Comparison of ENCODE assay signal across 24 cellular contexts in genomic region chr16:8703693-8704092, GRCh38.
"Had no signal": no experiment of that assay in that cellular context is flagged by ENCODE, and none has a peak within 500 bp of the region (broad histone marks: within the 10 kb centered on the region; RNA-seq: fewer than 3 reads in every experiment).

No MANE protein-coding gene starts in this region.

- H3K4me2 ChIP-seq: hepatocyte had no signal

- H3K27me3 ChIP-seq: dorsolateral prefrontal cortex, esophagus muscularis mucosa, foreskin keratinocyte, gastroesophageal sphincter, heart left ventricle, hepatocyte had no signal

- DNase-seq: dermis blood vessel endothelial cell; dorsolateral prefrontal cortex; effector CD4-positive, alpha-beta T cell; effector memory CD4-positive, alpha-beta T cell; foreskin keratinocyte; heart left ventricle; hypothalamus; immature natural killer cell; islet precursor cell; kidney; kidney glomerular epithelial cell; left colon; left ventricle myocardium inferior; lower lobe of right lung; mesenchymal stem cell; mucosa of descending colon; naive B cell had no signal

- H3K4me1 ChIP-seq: esophagus muscularis mucosa, foreskin keratinocyte, gastroesophageal sphincter, heart left ventricle, left ventricle myocardium inferior, lower lobe of right lung had no signal

- H3K9me3 ChIP-seq: esophagus muscularis mucosa, gastroesophageal sphincter, heart left ventricle, left ventricle myocardium inferior, lower lobe of right lung, mucosa of descending colon had no signal

- H3K27ac ChIP-seq: coronary artery, dorsolateral prefrontal cortex, esophagus muscularis mucosa, foreskin keratinocyte, gastroesophageal sphincter, heart left ventricle, hepatocyte, left ventricle myocardium inferior, lower lobe of right lung had no signal

- H3K36me3 ChIP-seq: left ventricle myocardium inferior, lower lobe of right lung had no signal

- FAIRE-seq: colon, endothelial cell of umbilical vein, frontal cortex, kidney had no signal

- H2AFZ ChIP-seq: hepatocyte had no signal

- H3K4me3 ChIP-seq: coronary artery, dorsolateral prefrontal cortex, esophagus muscularis mucosa, gastroesophageal sphincter, heart left ventricle, hepatocyte, left ventricle myocardium inferior, lower lobe of right lung, mucosa of descending colon had no signal

- ATAC-seq: foreskin keratinocyte, gastroesophageal sphincter, heart left ventricle, left colon, lower lobe of right lung, mucosa of descending colon had no signal
